14 cellular contexts compared by ENCODE assay signal in genomic region chr9:96611302-96611701, GRCh38. TPM values are rescaled to one million over a fixed set of nuclear protein-coding genes. Genes with fewer than 3 reads are reported as not detected.
DNase-seq lines count a peak whose midpoint lies in the region; ATAC-seq, FAIRE-seq and TF ChIP-seq lines count a peak whose summit lies in the region.
"Had no signal": no experiment of that assay in that cellular context is flagged by ENCODE, and none has a peak within 500 bp of the region (broad histone marks: within the 10 kb centered on the region; RNA-seq: fewer than 3 reads in every experiment).

No MANE protein-coding gene starts in this region.

- in situ Hi-C loops in K562 (cut with MboI), result no loop called here

- CTCF ChIA-PET in K562 (lab: Yijun Ruan, JAX; ENCODE audit: low intra/inter-chr PET ratio), result no interaction called here

- H3K27me3 ChIP-seq in MG63 (no peaks in the 10 kb centered on the region), K562 (ENCODE audit: control insufficient read depth in 2 of 2, insufficient read depth in 2 of 2, low read length in 2 of 2) (peaks cover 14 to 15% of the 10 kb centered on the region in 2 experiments; a peak in 4 of 5 replicates), liver (ENCODE audit: control insufficient read depth in 4 of 4, insufficient read depth in 4 of 4, low read length in 3 of 4) (no peaks in the 10 kb centered on the region), stomach smooth muscle (ENCODE audit: control insufficient read depth in 1 of 2, insufficient read depth in 2 of 2, low read length in 2 of 2) (no peaks in the 10 kb centered on the region)
- H3K27me3 ChIP-seq: BE2C, tibial artery had no signal

- no peak overlapping the region for H3K4me2 ChIP-seq in K562 (ENCODE audit: insufficient read depth, low read length)

- POLR2A ChIA-PET in K562 (lab: Yijun Ruan, JAX), result interaction anchor here (1.2 kb wide), 1 partner anchor 8 kb away, joined by 4 read pairs; no protein-coding TSS in a partner anchor

- H4K20me1 ChIP-seq in K562 (replicated peaks; ENCODE audit: control insufficient read depth, insufficient read depth, low read length), result peaks cover 4% of the 10 kb centered on the region; the same call in 1 of the 2 replicates

- 16% methylated on average over 3 of the region's 3 CpGs for WGBS in K562 (ENCODE audit: insufficient coverage, low coverage, missing lambda C conversion rate)
- WGBS in liver, result 82% methylated on average over 3 of the region's 3 CpGs

- TF ChIP-seq RAD21 in K562 (CRISPR knock-in tag; conservative IDR thresholded peaks at IDR 0.05 in 1 of 2, IDR thresholded peaks at IDR 0.05 in 1 of 2) (no peak), liver (IDR thresholded peaks at IDR 0.05) (no peak)

- H2AFZ ChIP-seq in K562 (ENCODE audit: low read depth, low read length), result no peak overlapping the region

- no peak overlapping the region for H3K9ac ChIP-seq in K562 (ENCODE audit: insufficient read depth in 1 of 2, low read depth in 2 of 2, low read length in 2 of 2)
- peak overlapping the region in 1 of 2 donors; percentile 93 for H3K9ac ChIP-seq in liver (ENCODE audit: low read depth in 1 of 2, low read length in 2 of 2)
- H3K9ac ChIP-seq in stomach smooth muscle (ENCODE audit: low read length in 2 of 2), result no peak overlapping the region

- BruUV-seq in K562 (replicated peaks; lab: Mats Ljungman, UMichigan), result no TSS peak

- TF ChIP-seq EP300 in K562 (IDR thresholded peaks at IDR 0.05; ENCODE audit: low read length), result no peak

- no peaks in the 10 kb centered on the region for H3K9me1 ChIP-seq in K562 (ENCODE audit: control insufficient read depth, insufficient read depth, low read length)

- TF ChIP-seq CTCF in K562 (IDR thresholded peaks at IDR 0.05 in 2 of 3, conservative IDR thresholded peaks at IDR 0.05 in 1 of 3; ENCODE audit: insufficient read depth in 2 of 3, low read depth in 1 of 3, low read length in 3 of 3) (no peak), liver (IDR thresholded peaks at IDR 0.05; ENCODE audit: low read depth, low read length, missing input control) (no peak)

- no peak for DNase-seq in MG63
- DNase-seq in K562 (ENCODE audit: extremely low read depth in 1 of 4, low spot score in 3 of 4), result no peak
- no peak for DNase-seq in glomerular visceral epithelial cell (ENCODE audit: extremely low spot score)
- DNase-seq: activated CD4-positive, alpha-beta T cell treated with anti-CD3 and anti-CD28 coated beads for 48 hours; BE2C; effector CD4-positive, alpha-beta T cell; Kasumi-1; naive thymus-derived CD8-positive, alpha-beta T cell; NCI-H510A treated with DMSO at 0.1 percent for 48 hours had no signal

- no peaks in the 10 kb centered on the region for H3K9me3 ChIP-seq in MG63
- H3K9me3 ChIP-seq in K562 (replicated peaks; ENCODE audit: control insufficient read depth, insufficient read depth, low read depth, low read length), result no peaks in the 10 kb centered on the region; the same call in 1 of the 2 replicates
- H3K9me3 ChIP-seq in liver (ENCODE audit: control insufficient read depth in 4 of 4, low read length in 3 of 4), result no peaks in the 10 kb centered on the region
- H3K9me3 ChIP-seq in stomach smooth muscle (ENCODE audit: control insufficient read depth in 2 of 2, low read length in 2 of 2), result no peaks in the 10 kb centered on the region
- H3K9me3 ChIP-seq: BE2C, tibial artery had no signal

- H3K79me2 ChIP-seq in K562 (ENCODE audit: control insufficient read depth, insufficient read depth, low read length), result no peaks in the 10 kb centered on the region

- H3K36me3 ChIP-seq in MG63 (no peaks in the 10 kb centered on the region), K562 (ENCODE audit: control insufficient read depth, insufficient read depth, low read length) (no peaks in the 10 kb centered on the region), liver (ENCODE audit: control insufficient read depth in 4 of 4, insufficient read depth in 3 of 4, low read depth in 1 of 4, low read length in 3 of 4) (no peaks in the 10 kb centered on the region), stomach smooth muscle (ENCODE audit: control insufficient read depth in 2 of 2, insufficient read depth in 2 of 2, low read length in 2 of 2) (no peaks in the 10 kb centered on the region)
- H3K36me3 ChIP-seq: BE2C, tibial artery had no signal

- no peak for FAIRE-seq in K562 (lab: Jason Lieb, UNC)

- no peak for TF ChIP-seq POLR2A in K562 (conservative IDR thresholded peaks at IDR 0.05)

- no peak for ATAC-seq in K562
- no peak for ATAC-seq in GM21717 (IDR thresholded peaks at IDR 0.05; ENCODE audit: unreplicated experiment)
- ATAC-seq in HG02885 (IDR thresholded peaks at IDR 0.05; ENCODE audit: poor library complexity, unreplicated experiment), result no peak
- ATAC-seq: naive thymus-derived CD8-positive, alpha-beta T cell had no signal

- intact Hi-C loops in K562 (cut with micrococcal nuclease), result no loop called here

- H3K27ac ChIP-seq in K562 (ENCODE audit: extremely low read depth, low read depth, low read length) (no peak overlapping the region), liver (ENCODE audit: low read depth in 1 of 2, low read length in 2 of 2) (peak overlapping the region; percentile 78 to 84), stomach smooth muscle (ENCODE audit: low read length) (peak overlapping the region; percentile 64)

- H3K4me3 ChIP-seq in MG63 (peak overlapping the region; percentile 19), K562 (no peak overlapping the region), liver (ENCODE audit: low read depth in 1 of 3, low read length in 3 of 3) (no peak overlapping the region), stomach smooth muscle (ENCODE audit: low read length in 2 of 2) (no peak overlapping the region)
- H3K4me3 ChIP-seq: tibial artery had no signal

- no peaks in the 10 kb centered on the region for H3K4me1 ChIP-seq in K562 (replicated peaks in 1 of 2; ENCODE audit: control insufficient read depth in 2 of 2, insufficient read depth in 2 of 2, low read length in 2 of 2)
- H3K4me1 ChIP-seq in liver (ENCODE audit: control insufficient read depth in 4 of 4, insufficient read depth in 4 of 4, low read length in 3 of 4), result peaks cover 5 to 18% (median 15%) of the 10 kb centered on the region in 4 donors
- peaks cover 13% of the 10 kb centered on the region for H3K4me1 ChIP-seq in stomach smooth muscle (ENCODE audit: control insufficient read depth, insufficient read depth, low read length)

TF ChIP-seq in K562, 482 proteins besides CTCF, POLR2A, EP300 and RAD21:
- TF ChIP-seq GTF2A2 (tag; IDR thresholded peaks at IDR 0.05) (no peak), CBX8 (IDR thresholded peaks at IDR 0.05; ENCODE audit: borderline replicate concordance, extremely low read depth, low read depth, low read length, poor library complexity, severe bottlenecking) (peak; percentile 65)
TF ChIP-seq in K562: peak in this region for 1.

TF ChIP-seq in liver, 16 proteins besides CTCF, POLR2A, EP300 and RAD21:
- no peak for TF ChIP-seq TAF1 (conservative IDR thresholded peaks at IDR 0.05)
TF ChIP-seq in liver: peak in this region for 0.

RNA-seq across cellular contexts. Expression of gene CDC14B, which starts 8.3 kb away (rescaled TPM):
- 4.0 and 14.8 TPM in 2 replicates for total RNA-seq in MG63 (2014; rRNA removed; shearing (Covaris generic); ENCODE audit: low replicate concordance)
- total RNA-seq in K562 (2011; cell fraction: chromatin; rRNA removed; ENCODE audit: low replicate concordance), result 7.4 and 20.5 TPM in 2 replicates
- 3.8 and 4.8 TPM in 2 replicates for total RNA-seq in K562 (2011; cell fraction: nucleolus; rRNA removed)
- total RNA-seq in K562 (2011; cell fraction: nucleoplasm; rRNA removed), result 7.4 and 9.8 TPM in 2 replicates
- total RNA-seq in K562 (2014; rRNA removed), result 2.2 and 2.4 TPM in 2 replicates
- 6.0 and 6.4 TPM in 2 replicates for total RNA-seq in K562 (2014; rRNA removed; fragmentation: Illumina TruSeq; extraction: Trizol)
- total RNA-seq in K562 (2015; rRNA removed; fragmentation: Illumina TruSeq; extraction: Trizol), result 3.3 and 3.4 TPM in 2 replicates
- 5.8 and 6.4 TPM in 2 replicates for total RNA-seq in K562 (2021)
- polyA plus RNA-seq in K562 (2011; rRNA removed), result 4.3 and 4.5 TPM in 2 replicates
- 1.8 and 2.9 TPM in 2 replicates for polyA plus RNA-seq in K562 (2011; cell fraction: cytosol; rRNA removed)
- polyA plus RNA-seq in K562 (2011; cell fraction: nucleus; rRNA removed), result 6.7 and 6.8 TPM in 2 replicates
- polyA plus RNA-seq in K562 (2012), result 4.0 and 6.7 TPM in 2 replicates
- 4.7 and 5.6 TPM in 2 replicates for polyA plus RNA-seq in K562 (2014; fragmentation: Illumina TruSeq; extraction: Trizol)
- polyA plus RNA-seq in K562 (2014; fragmentation: Nextera tagmentation; extraction: Ambion mirVana), result 1 to 10 TPM; 1.4 to 1.5 TPM
- 3.8 and 5.2 TPM in 2 replicates for polyA plus RNA-seq in K562 (2014; rRNA removed)
- 11.5 and 12.4 TPM in 2 replicates for polyA minus RNA-seq in K562 (2011; rRNA and poly(A)+ RNA removed)
- polyA minus RNA-seq in K562 (2011; cell fraction: cytosol; rRNA and poly(A)+ RNA removed), result 3.5 and 4.5 TPM in 2 replicates
- polyA minus RNA-seq in K562 (2011; cell fraction: nucleus; rRNA and poly(A)+ RNA removed), result 4.2 and 4.4 TPM in 2 replicates
- total RNA-seq in liver, result 10 to 100 TPM in 1 of 2 donors, 1 to 10 TPM in 1; 8.8 to 33.3 TPM
- 10 to 100 TPM; 11.3 TPM for polyA plus RNA-seq in liver

RNA-seq across cellular contexts. Expression of gene PRXL2C, which starts 43.8 kb away (rescaled TPM):
- total RNA-seq in MG63 (2014; rRNA removed; shearing (Covaris generic); ENCODE audit: low replicate concordance), result 15.6 and 20.3 TPM in 2 replicates
- 3.6 and 4.6 TPM in 2 replicates for total RNA-seq in K562 (2011; cell fraction: chromatin; rRNA removed; ENCODE audit: low replicate concordance)
- total RNA-seq in K562 (2011; cell fraction: nucleolus; rRNA removed), result 3.3 and 4.3 TPM in 2 replicates
- total RNA-seq in K562 (2011; cell fraction: nucleoplasm; rRNA removed), result 4.8 and 7.6 TPM in 2 replicates
- total RNA-seq in K562 (2014; rRNA removed) (10.6 and 12.0 TPM in 2 replicates), K562 (2014; rRNA removed; fragmentation: Illumina TruSeq; extraction: Trizol) (14.6 and 14.7 TPM in 2 replicates), K562 (2015; rRNA removed; fragmentation: Illumina TruSeq; extraction: Trizol) (14.1 and 15.3 TPM in 2 replicates), K562 (2021) (13.4 and 15.2 TPM in 2 replicates), liver (1 to 10 TPM; 2.8 to 5.4 TPM)
- polyA plus RNA-seq in K562 (2011; rRNA removed) (9.9 and 13.6 TPM in 2 replicates), K562 (2014; fragmentation: Illumina TruSeq; extraction: Trizol) (9.0 and 9.3 TPM in 2 replicates), K562 (2014; fragmentation: Nextera tagmentation; extraction: Ambion mirVana) (1 to 10 TPM; 3.6 to 3.7 TPM), K562 (2014; rRNA removed) (8.1 and 8.9 TPM in 2 replicates), liver (1 to 10 TPM; 2.2 to 6.7 TPM)
- polyA plus RNA-seq in K562 (2011; cell fraction: cytosol; rRNA removed), result 4.1 and 5.5 TPM in 2 replicates
- 2.7 and 3.9 TPM in 2 replicates for polyA plus RNA-seq in K562 (2011; cell fraction: nucleus; rRNA removed)
- 5.9 and 8.8 TPM in 2 replicates for polyA plus RNA-seq in K562 (2012)
- polyA minus RNA-seq in K562 (2011; rRNA and poly(A)+ RNA removed), result 6.2 and 7.3 TPM in 2 replicates
- 5.8 and 5.9 TPM in 2 replicates for polyA minus RNA-seq in K562 (2011; cell fraction: cytosol; rRNA and poly(A)+ RNA removed)
- polyA minus RNA-seq in K562 (2011; cell fraction: nucleus; rRNA and poly(A)+ RNA removed), result 3.3 and 3.5 TPM in 2 replicates
